15 cellular contexts compared by ENCODE assay signal in the genomic region with DNA sequence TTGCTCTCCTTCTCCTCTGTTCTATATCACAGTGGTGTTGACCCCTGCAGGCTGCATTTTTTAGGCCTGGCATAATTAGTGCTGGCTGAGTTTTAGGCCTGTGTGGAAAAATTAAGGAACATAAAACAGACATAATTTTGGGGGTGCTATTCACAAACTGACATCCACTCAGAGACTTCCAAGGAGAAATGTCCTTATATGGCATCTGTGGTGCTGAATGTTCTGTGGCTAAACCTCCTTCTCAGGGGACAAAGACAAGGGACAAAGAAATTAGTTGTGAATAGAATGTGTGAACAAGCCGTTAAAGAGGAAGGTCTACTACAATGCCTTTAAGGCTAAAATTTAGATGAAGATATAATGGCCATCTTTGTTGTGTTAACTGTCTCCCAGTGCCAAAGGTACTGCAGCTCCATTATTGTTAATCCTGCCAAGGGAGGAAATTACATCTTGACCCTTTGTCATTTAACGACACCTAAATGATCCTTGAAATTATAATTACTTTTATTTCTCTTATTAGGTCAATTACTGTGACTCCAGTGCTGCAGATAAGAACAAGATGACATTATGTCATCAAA.
DNase-seq lines count a peak whose midpoint lies in the region; ATAC-seq and TF ChIP-seq lines count a peak whose summit lies in the region.
"Had no signal": no experiment of that assay in that cellular context is flagged by ENCODE, and none has a peak within 500 bp of the region (broad histone marks: within the 10 kb centered on the region; RNA-seq: fewer than 3 reads in every experiment).

No MANE protein-coding gene starts in this region.

- H3K27me3 Mint-ChIP-seq in GM23338 (ENCODE audit: insufficient read depth, low read depth, poor library complexity) = peaks cover 2% of the 10 kb centered on the region
- H3K27me3 Mint-ChIP-seq: CD4-positive, alpha-beta memory T cell had no signal

- H3K4me3 Mint-ChIP-seq in GM23338 = no peak overlapping the region
- H3K4me3 Mint-ChIP-seq: CD4-positive, alpha-beta memory T cell had no signal

- peaks cover 4% of the 10 kb centered on the region; the same call in 2 of the 3 replicates for H3K4me1 Mint-ChIP-seq in GM23338
- H3K4me1 Mint-ChIP-seq: CD4-positive, alpha-beta memory T cell had no signal

- no peak overlapping the region for H3K4me2 ChIP-seq in GM23338
- H3K4me2 ChIP-seq: A549 had no signal

- peaks cover 11% of the 10 kb centered on the region for H3K9me2 ChIP-seq in GM23338 (ENCODE audit: insufficient read depth)

- H3K9ac ChIP-seq in HUES48 (ENCODE audit: low read depth, low read length) = no peak overlapping the region
- H3K9ac ChIP-seq in NT2/D1 (ENCODE audit: insufficient read length, low read depth) = no peak overlapping the region
- H3K9ac ChIP-seq: GM23248 had no signal

- peak overlapping the region; percentile 93; the same call in 1 of the 2 replicates for H3K27ac Mint-ChIP-seq in GM23338
- H3K27ac Mint-ChIP-seq: CD4-positive, alpha-beta memory T cell had no signal

- H3K27me3 ChIP-seq in GM23338 (ENCODE audit: insufficient read depth) = no peaks in the 10 kb centered on the region
- H3K27me3 ChIP-seq in HUES48 (ENCODE audit: control insufficient read depth, insufficient read depth, low read length) = no peaks in the 10 kb centered on the region
- no peaks in the 10 kb centered on the region for H3K27me3 ChIP-seq in NT2/D1 (ENCODE audit: insufficient read depth, insufficient read length)
- H3K27me3 ChIP-seq: BE2C had no signal

- no peak for TF ChIP-seq CTCF in GM23338 (conservative IDR thresholded peaks at IDR 0.05; ENCODE audit: low read depth in 2 of 2)

- peaks cover 51% of the 10 kb centered on the region for H3K36me3 Mint-ChIP-seq in GM23338 (ENCODE audit: low read depth)
- H3K36me3 Mint-ChIP-seq: CD4-positive, alpha-beta memory T cell had no signal

- H3K36me3 ChIP-seq in GM23338 (ENCODE audit: insufficient read depth) (peaks cover 13% of the 10 kb centered on the region), HUES48 (ENCODE audit: control insufficient read depth, insufficient read depth, low read length) (no peaks in the 10 kb centered on the region), NT2/D1 (ENCODE audit: insufficient read depth, insufficient read length, low read length) (no peaks in the 10 kb centered on the region)
- H3K36me3 ChIP-seq: BE2C, HAP-1 had no signal

- DNase-seq in GM23338 (ENCODE audit: low spot score) = peak; percentile 27
- peak; percentile 11 for DNase-seq in NT2/D1 (ENCODE audit: low read depth, low spot score)
- peak; percentile 9 for DNase-seq in iPS DF 4.7 (ENCODE audit: extremely low read depth, low spot score)
- no peak for DNase-seq in stimulated activated naive CD8-positive, alpha-beta T cell treated with anti-CD3 and anti-CD28 coated beads, Interleukin-15, Interleukin-2, amounts not matched to agents 100 U/mL and 50 U/mL, for 24 hours
- DNase-seq in inferior parietal cortex (ENCODE audit: extremely low spot score) = no peak
- DNase-seq in T-helper 9 cell = no peak
- DNase-seq in NCI-H1436 treated with DMSO at 0.1 percent for 48 hours (lab: John Stamatoyannopoulos, UW) = no peak
- DNase-seq: BE2C; CD4-positive, alpha-beta memory T cell; DMS79; GM23248 had no signal

- H3K9me3 Mint-ChIP-seq in GM23338 = peaks cover 62% of the 10 kb centered on the region

- H4K20me1 ChIP-seq in GM23338 (replicated peaks; ENCODE audit: insufficient read depth) = no peaks in the 10 kb centered on the region

- peak overlapping the region; percentile 56; the same call in 1 of the 2 replicates for H3K27ac ChIP-seq in GM23338 (ENCODE audit: low read depth)
- H3K27ac ChIP-seq in HUES48 (ENCODE audit: low read depth, low read length) = peak overlapping the region; percentile 77
- H3K27ac ChIP-seq: A549, C4-2B, GM23248 had no signal

- peak; percentile 33; the same call in 2 of the 3 replicates for ATAC-seq in GM23338
- no peak for ATAC-seq in stimulated activated naive CD8-positive, alpha-beta T cell treated with anti-CD3 and anti-CD28 coated beads, Interleukin-15, Interleukin-2, amounts not matched to agents 100 U/mL and 50 U/mL, for 24 hours
- ATAC-seq: A549 had no signal

- H3K4me1 ChIP-seq in GM23338 (ENCODE audit: insufficient read depth) = no peaks in the 10 kb centered on the region
- H3K4me1 ChIP-seq in HUES48 (ENCODE audit: control insufficient read depth, insufficient read depth, low read length) = no peaks in the 10 kb centered on the region
- H3K4me1 ChIP-seq in NT2/D1 (ENCODE audit: insufficient read depth, insufficient read length) = no peaks in the 10 kb centered on the region
- H3K4me1 ChIP-seq: A549, BE2C, HAP-1 had no signal

- H3F3A ChIP-seq in GM23338 (replicated peaks; ENCODE audit: low read depth) = no peaks in the 10 kb centered on the region

- peaks cover 55% of the 10 kb centered on the region for H3K9me3 ChIP-seq in HUES48 (ENCODE audit: control insufficient read depth, insufficient read depth, low read length)
- H3K9me3 ChIP-seq in NT2/D1 (ENCODE audit: insufficient read depth, low read length) = peaks cover 15% of the 10 kb centered on the region; the same call in 1 of the 2 replicates
- H3K9me3 ChIP-seq: BE2C, HAP-1 had no signal

- no peak overlapping the region for H3K4me3 ChIP-seq in GM23338
- no peak overlapping the region for H3K4me3 ChIP-seq in HUES48 (ENCODE audit: low read depth, low read length)
- H3K4me3 ChIP-seq in NT2/D1 (ENCODE audit: insufficient read length, low read depth) = no peak overlapping the region
- H3K4me3 ChIP-seq: A549, GM23248, HAP-1 had no signal

- H3K79me2 ChIP-seq in GM23338 (replicated peaks; ENCODE audit: insufficient read depth) = no peaks in the 10 kb centered on the region

- H2AFZ ChIP-seq in GM23338 = no peak overlapping the region
- H2AFZ ChIP-seq: GM23248 had no signal

TF ChIP-seq in GM23338, 12 proteins besides CTCF, POLR2A, EP300 and RAD21:
- TF ChIP-seq NANOG (IDR thresholded peaks at IDR 0.05; ENCODE audit: borderline replicate concordance) (peak; percentile 81), POLR2AphosphoS5 (IDR thresholded peaks at IDR 0.05; ENCODE audit: low read depth) (no peak)

Comparison
In these comparisons a context has a peak if more than half of its experiments do, and no peak if none do; other contexts are left out.
1. DNase-seq: peak in GM23338 (single experiment), NT2/D1 (single experiment) and iPS DF 4.7 (single experiment); none in stimulated activated naive CD8-positive, alpha-beta T cell treated with anti-CD3 and anti-CD28 coated beads, Interleukin-15, Interleukin-2, amounts not matched to agents 100 U/mL and 50 U/mL, for 24 hours (single experiment), inferior parietal cortex (single experiment), T-helper 9 cell (single experiment) and NCI-H1436 treated with DMSO at 0.1 percent for 48 hours (single experiment).